ENCODE assay signal across 1 cellular context in the genomic region with DNA sequence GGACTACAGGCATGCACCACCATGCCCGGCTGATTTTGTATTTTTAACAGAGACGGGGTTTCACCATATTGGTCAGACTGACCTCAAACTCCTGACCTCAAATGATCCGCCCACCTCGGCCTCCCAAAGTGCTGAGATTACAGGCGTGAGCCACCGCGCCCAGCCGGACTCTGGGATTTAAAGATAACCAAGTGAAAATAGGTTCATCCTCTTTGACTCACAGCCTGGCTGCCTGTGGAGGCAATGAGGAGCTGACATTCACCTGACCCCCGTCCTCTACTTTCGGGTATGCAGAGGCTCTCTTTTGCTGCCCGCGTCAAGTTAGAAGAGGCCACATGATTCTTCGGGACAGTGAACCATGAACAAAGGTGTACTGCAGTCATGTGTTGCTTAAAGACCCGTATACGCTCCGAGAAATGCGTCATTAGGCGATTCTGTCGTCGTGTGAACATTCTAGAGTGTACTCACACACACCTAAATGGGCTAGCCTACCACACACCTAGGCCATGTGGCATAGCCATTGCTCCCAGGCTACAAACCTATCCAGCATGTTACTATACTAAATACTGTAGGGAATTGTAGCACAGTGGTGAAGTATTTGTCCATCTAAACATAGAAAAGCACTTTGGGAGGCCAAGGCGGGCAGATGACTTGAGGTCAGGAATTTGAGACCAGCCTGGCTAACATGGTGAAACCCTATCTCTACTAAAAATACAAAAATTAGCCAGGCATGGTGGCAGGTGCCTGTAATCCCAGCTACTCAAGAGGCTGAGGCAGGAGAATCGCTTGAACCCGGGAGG.
A peak's percentile ranks its signal among the peaks of the same experiment; 100 is the strongest.
TF ChIP-seq lines count a peak whose summit lies in the region.
"Not testable (repeated sequence)": the region's sequence is repeated elsewhere in the genome, so short reads cannot be mapped to it uniquely, and the experiment has no call there.

No MANE protein-coding gene starts in this region.

TF ChIP-seq in K562, 482 proteins besides CTCF, POLR2A, EP300 and RAD21:
- peak; percentile 40 to 73 for TF ChIP-seq TRIM24 (IDR thresholded peaks at IDR 0.05)
- TF ChIP-seq TAL1 (IDR thresholded peaks at IDR 0.05) = peak; percentile 62
- peak in 1 of 2 experiments; percentile 93; a peak in 2 of 4 replicates for TF ChIP-seq HDAC1 (IDR thresholded peaks at IDR 0.05)
- peak; percentile 76; the same call in 1 of the 2 replicates for TF ChIP-seq BCOR (IDR thresholded peaks at IDR 0.05)
- peak; percentile 17; the same call in 1 of the 2 replicates for TF ChIP-seq CTBP1 (IDR thresholded peaks at IDR 0.05; ENCODE audit: borderline replicate concordance)
- TF ChIP-seq HDAC2 (IDR thresholded peaks at IDR 0.05) = peak; percentile 62
- peak; percentile 77 for TF ChIP-seq NCOR1 (IDR thresholded peaks at IDR 0.05)
- TF ChIP-seq CBFA2T3 (IDR thresholded peaks at IDR 0.05) = peak; percentile 92
- 0 out of 2 replicates have a peak, but pooled peaks have one; percentile 32 for TF ChIP-seq SMARCE1 (IDR thresholded peaks at IDR 0.05)
- TF ChIP-seq HES1 (IDR thresholded peaks at IDR 0.05; ENCODE audit: low read depth) = peak; percentile 65; the same call in 1 of the 2 replicates
- TF ChIP-seq SMAD4 (CRISPR knock-in tag; conservative IDR thresholded peaks at IDR 0.05) = peak; percentile 60
- TF ChIP-seq NCOA1 (IDR thresholded peaks at IDR 0.05; ENCODE audit: low read depth) = 0 out of 2 replicates have a peak, but pooled peaks have one; percentile 45
- TF ChIP-seq SOX6 (IDR thresholded peaks at IDR 0.05) = 0 out of 2 replicates have a peak, but pooled peaks have one; percentile 12
- TF ChIP-seq TFAP4 (CRISPR knock-in tag; IDR thresholded peaks at IDR 0.05; ENCODE audit: borderline replicate concordance) = peak; percentile 62; the same call in 1 of the 2 replicates
- peak; percentile 80 for TF ChIP-seq ARID1B (IDR thresholded peaks at IDR 0.05)
- peak; percentile 61 to 94; a peak in 3 of 4 replicates for TF ChIP-seq RCOR1 (IDR thresholded peaks at IDR 0.05; ENCODE audit: borderline replicate concordance in 1 of 2, low read depth in 2 of 2, low read length in 2 of 2)
- TF ChIP-seq KLF1 (tag; IDR thresholded peaks at IDR 0.05) = peak; percentile 46; the same call in 1 of the 2 replicates
- TF ChIP-seq SMARCA4 (IDR thresholded peaks at IDR 0.05) = peak; percentile 55; the same call in 1 of the 2 replicates
- peak; percentile 87 for TF ChIP-seq EGR1 (conservative IDR thresholded peaks at IDR 0.05)
- peak; percentile 69 for TF ChIP-seq ESRRA (IDR thresholded peaks at IDR 0.05; ENCODE audit: borderline replicate concordance, low read depth)
- TF ChIP-seq KDM1A (IDR thresholded peaks at IDR 0.05) = peak; percentile 99
- 0 out of 2 replicates have a peak, but pooled peaks have one; percentile 41 for TF ChIP-seq LEF1 (IDR thresholded peaks at IDR 0.05)
- not testable (repeated sequence) for TF ChIP-seq NR2C2 (CRISPR knock-in tag; IDR thresholded peaks at IDR 0.05); TEAD4 (CRISPR knock-in tag; IDR thresholded peaks at IDR 0.05; ENCODE audit: borderline replicate concordance); JUND (tag; IDR thresholded peaks at IDR 0.05; ENCODE audit: borderline replicate concordance, low read depth, low read length)
- TF ChIP-seq NR2C2 (tag; IDR thresholded peaks at IDR 0.05) = peak; percentile 54; the same call in 1 of the 2 replicates
- peak; percentile 45 for TF ChIP-seq CXXC5 (CRISPR knock-in tag; IDR thresholded peaks at IDR 0.05)
- peak; percentile 84 for TF ChIP-seq CBFA2T2 (conservative IDR thresholded peaks at IDR 0.05)
- peak; percentile 71 for TF ChIP-seq TCF3 (CRISPR knock-in tag; IDR thresholded peaks at IDR 0.05)
- TF ChIP-seq DPF2 (IDR thresholded peaks at IDR 0.05) = peak; percentile 69
- TF ChIP-seq, protein P1, sequence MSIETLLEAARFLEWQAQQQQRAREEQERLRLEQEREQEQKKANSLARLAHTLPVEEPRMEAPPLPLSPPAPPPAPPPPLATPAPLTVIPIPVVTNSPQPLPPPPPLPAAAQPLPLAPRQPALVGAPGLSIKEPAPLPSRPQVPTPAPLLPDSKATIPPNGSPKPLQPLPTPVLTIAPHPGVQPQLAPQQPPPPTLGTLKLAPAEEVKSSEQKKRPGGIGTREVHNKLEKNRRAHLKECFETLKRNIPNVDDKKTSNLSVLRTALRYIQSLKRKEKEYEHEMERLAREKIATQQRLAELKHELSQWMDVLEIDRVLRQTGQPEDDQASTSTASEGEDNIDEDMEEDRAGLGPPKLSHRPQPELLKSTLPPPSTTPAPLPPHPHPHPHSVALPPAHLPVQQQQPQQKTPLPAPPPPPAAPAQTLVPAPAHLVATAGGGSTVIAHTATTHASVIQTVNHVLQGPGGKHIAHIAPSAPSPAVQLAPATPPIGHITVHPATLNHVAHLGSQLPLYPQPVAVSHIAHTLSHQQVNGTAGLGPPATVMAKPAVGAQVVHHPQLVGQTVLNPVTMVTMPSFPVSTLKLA (conservative IDR thresholded peaks at IDR 0.05) = 0 out of 4 replicates have a peak, but pooled peaks of 1 of the 2 experiments have one; percentile 33
- peak; percentile 22; the same call in 1 of the 2 replicates for TF ChIP-seq CREM (IDR thresholded peaks at IDR 0.05; ENCODE audit: low read depth)
- peak; percentile 59; the same call in 1 of the 2 replicates for TF ChIP-seq TEAD4 (IDR thresholded peaks at IDR 0.05; ENCODE audit: low read length)
- TF ChIP-seq JUND (IDR thresholded peaks at IDR 0.05; ENCODE audit: borderline replicate concordance, low read depth, low read length) = 0 out of 2 replicates have a peak, but pooled peaks have one; percentile 20
- peak; percentile 42; the same call in 1 of the 2 replicates for TF ChIP-seq NR2C1 (IDR thresholded peaks at IDR 0.05)
- peak; percentile 43; the same call in 1 of the 2 replicates for TF ChIP-seq NR2C1 (tag; IDR thresholded peaks at IDR 0.05)
